Comparison of ENCODE assay signal across 9 cellular contexts in genomic region chr1:46285730-46286477, GRCh38. TPM values are rescaled to one million over a fixed set of nuclear protein-coding genes. Genes with fewer than 3 reads are reported as not detected.
DNase-seq lines count a peak whose midpoint lies in the region; ATAC-seq and TF ChIP-seq lines count a peak whose summit lies in the region.
"Had no signal": no experiment of that assay in that cellular context is flagged by ENCODE, and none has a peak within 500 bp of the region (broad histone marks: within the 10 kb centered on the region; RNA-seq: fewer than 3 reads in every experiment).

No MANE protein-coding gene starts in this region.

- H3K9me3 ChIP-seq in upper lobe of right lung = no peaks in the 10 kb centered on the region

- DNase-seq in natural killer cell treated with Interleukin-12 subunit alpha and Interleukin-12 subunit beta and Interleukin-15 and Interleukin-18, amount 100 ng/mL, for 72 hours (ENCODE audit: low spot score) = no peak
- DNase-seq in natural killer cell = no peak
- DNase-seq in activated CD4-positive, alpha-beta T cell treated with anti-CD3 and anti-CD28 coated beads, Interleukin-2, amount 10 ng/mL, durations not matched to agents 7 days and 5 days = peak; percentile 65
- peak; percentile 66 for DNase-seq in glutamatergic neuron
- DNase-seq in upper lobe of right lung = peak; percentile 57
- no peak for DNase-seq in GM03348 (ENCODE audit: low spot score)
- no peak for DNase-seq in GM19238 (ENCODE audit: insufficient read length, low spot score)

- no peaks in the 10 kb centered on the region for H3K27me3 Mint-ChIP-seq in natural killer cell treated with Interleukin-12 subunit alpha and Interleukin-12 subunit beta and Interleukin-15 and Interleukin-18, amount 100 ng/mL, for 72 hours
- H3K27me3 Mint-ChIP-seq in natural killer cell (ENCODE audit: low read depth in 2 of 2) (no peaks in the 10 kb centered on the region), glutamatergic neuron (ENCODE audit: unreplicated experiment) (peaks cover 3% of the 10 kb centered on the region)
- H3K27me3 Mint-ChIP-seq in activated CD4-positive, alpha-beta T cell treated with anti-CD3 and anti-CD28 coated beads, Interleukin-2, amount 10 ng/mL, durations not matched to agents 7 days and 5 days = no peaks in the 10 kb centered on the region

- TF ChIP-seq CTCF in natural killer cell (IDR thresholded peaks at IDR 0.05) (no peak), glutamatergic neuron (IDR thresholded peaks at IDR 0.05; ENCODE audit: partially characterized antibody, unreplicated experiment) (no peak), upper lobe of right lung (IDR thresholded peaks at IDR 0.05) (no peak)

- no peak overlapping the region for H3K27ac ChIP-seq in upper lobe of right lung

- intact Hi-C loops in natural killer cell (cut with micrococcal nuclease) = no loop called here
- intact Hi-C loops in upper lobe of right lung (cut with DNase I) = no loop called here

- H3K4me3 ChIP-seq in upper lobe of right lung = no peak overlapping the region

- POLR2A ChIA-PET in activated CD4-positive, alpha-beta T cell treated with anti-CD3 and anti-CD28 coated beads, Interleukin-2, amount 10 ng/mL, durations not matched to agents 7 days and 5 days (lab: Charles Lee) = no interaction called here

- H3K27ac Mint-ChIP-seq in natural killer cell treated with Interleukin-12 subunit alpha and Interleukin-12 subunit beta and Interleukin-15 and Interleukin-18, amount 100 ng/mL, for 72 hours = peak overlapping the region in 1 of 2 donors; percentile 12
- H3K27ac Mint-ChIP-seq in natural killer cell = no peak overlapping the region
- H3K27ac Mint-ChIP-seq in activated CD4-positive, alpha-beta T cell treated with anti-CD3 and anti-CD28 coated beads, Interleukin-2, amount 10 ng/mL, durations not matched to agents 7 days and 5 days = peak overlapping the region; percentile 84
- peak overlapping the region; percentile 97 for H3K27ac Mint-ChIP-seq in glutamatergic neuron (ENCODE audit: unreplicated experiment)

- peaks cover 62% of the 10 kb centered on the region for H3K36me3 ChIP-seq in upper lobe of right lung

- H3K36me3 Mint-ChIP-seq in natural killer cell treated with Interleukin-12 subunit alpha and Interleukin-12 subunit beta and Interleukin-15 and Interleukin-18, amount 100 ng/mL, for 72 hours = peaks cover 21% of the 10 kb centered on the region
- H3K36me3 Mint-ChIP-seq in natural killer cell (no peaks in the 10 kb centered on the region), glutamatergic neuron (ENCODE audit: unreplicated experiment) (no peaks in the 10 kb centered on the region)
- peaks cover 48% of the 10 kb centered on the region for H3K36me3 Mint-ChIP-seq in activated CD4-positive, alpha-beta T cell treated with anti-CD3 and anti-CD28 coated beads, Interleukin-2, amount 10 ng/mL, durations not matched to agents 7 days and 5 days (ENCODE audit: low read depth)

- H3K27me3 ChIP-seq in upper lobe of right lung = no peaks in the 10 kb centered on the region

- no peaks in the 10 kb centered on the region for H3K9me3 Mint-ChIP-seq in natural killer cell treated with Interleukin-12 subunit alpha and Interleukin-12 subunit beta and Interleukin-15 and Interleukin-18, amount 100 ng/mL, for 72 hours
- H3K9me3 Mint-ChIP-seq in natural killer cell (no peaks in the 10 kb centered on the region), glutamatergic neuron (ENCODE audit: unreplicated experiment) (peaks cover 8% of the 10 kb centered on the region)
- no peaks in the 10 kb centered on the region for H3K9me3 Mint-ChIP-seq in activated CD4-positive, alpha-beta T cell treated with anti-CD3 and anti-CD28 coated beads, Interleukin-2, amount 10 ng/mL, durations not matched to agents 7 days and 5 days

- peak; percentile 32 to 51 for ATAC-seq in natural killer cell treated with Interleukin-12 subunit alpha and Interleukin-12 subunit beta and Interleukin-15 and Interleukin-18, amount 100 ng/mL, for 72 hours
- no peak for ATAC-seq in natural killer cell
- ATAC-seq in upper lobe of right lung = no peak
- ATAC-seq in HG02759 (IDR thresholded peaks at IDR 0.05; ENCODE audit: unreplicated experiment) = no peak
- ATAC-seq: SK-N-SH treated with all-trans-retinoic acid at 6 μM for 48 hours had no signal

- CTCF ChIA-PET in activated CD4-positive, alpha-beta T cell treated with anti-CD3 and anti-CD28 coated beads, Interleukin-2, amount 10 ng/mL, durations not matched to agents 7 days and 5 days (lab: Charles Lee) = interaction anchor here (0.5 to 3.0 kb wide), 6 partner anchors 9 to 54 kb away, joined by 3 to 10 read pairs (median 8); no protein-coding TSS in a partner anchor

- H3K4me3 Mint-ChIP-seq in natural killer cell treated with Interleukin-12 subunit alpha and Interleukin-12 subunit beta and Interleukin-15 and Interleukin-18, amount 100 ng/mL, for 72 hours = no peak overlapping the region
- H3K4me3 Mint-ChIP-seq in natural killer cell (no peak overlapping the region), glutamatergic neuron (ENCODE audit: unreplicated experiment) (peak overlapping the region; percentile 55)
- no peak overlapping the region for H3K4me3 Mint-ChIP-seq in activated CD4-positive, alpha-beta T cell treated with anti-CD3 and anti-CD28 coated beads, Interleukin-2, amount 10 ng/mL, durations not matched to agents 7 days and 5 days

- H3K4me1 ChIP-seq in upper lobe of right lung = peaks cover 6% of the 10 kb centered on the region

- peaks cover 7% of the 10 kb centered on the region in 2 donors for H3K4me1 Mint-ChIP-seq in natural killer cell treated with Interleukin-12 subunit alpha and Interleukin-12 subunit beta and Interleukin-15 and Interleukin-18, amount 100 ng/mL, for 72 hours (ENCODE audit: low read depth in 2 of 2)
- peaks cover 0 to 7% of the 10 kb centered on the region in 2 donors for H3K4me1 Mint-ChIP-seq in natural killer cell
- peaks cover 31% of the 10 kb centered on the region for H3K4me1 Mint-ChIP-seq in activated CD4-positive, alpha-beta T cell treated with anti-CD3 and anti-CD28 coated beads, Interleukin-2, amount 10 ng/mL, durations not matched to agents 7 days and 5 days
- peaks cover 15% of the 10 kb centered on the region for H3K4me1 Mint-ChIP-seq in glutamatergic neuron (ENCODE audit: low read depth, unreplicated experiment)

RNA-seq across cellular contexts. Expression of gene LRRC41, which starts 17.5 kb away (rescaled TPM):
- 10 to 100 TPM; 43.2 to 45.5 TPM for total RNA-seq in natural killer cell treated with Interleukin-12 subunit alpha and Interleukin-12 subunit beta and Interleukin-15 and Interleukin-18, amount 100 ng/mL, for 72 hours
- total RNA-seq in natural killer cell (10 to 100 TPM; 35.0 to 43.9 (median 35.8) TPM), glutamatergic neuron (ENCODE audit: unreplicated experiment) (77.9 TPM), upper lobe of right lung (53.6 TPM)
- total RNA-seq in activated CD4-positive, alpha-beta T cell treated with anti-CD3 and anti-CD28 coated beads, Interleukin-2, amount 10 ng/mL, durations not matched to agents 7 days and 5 days = 10 to 100 TPM; 37.1 to 40.6 TPM

RNA-seq across cellular contexts. Expression of gene UQCRH, which starts 17.6 kb away (rescaled TPM):
- 100 to 1,000 TPM; 236 to 253 TPM for total RNA-seq in natural killer cell treated with Interleukin-12 subunit alpha and Interleukin-12 subunit beta and Interleukin-15 and Interleukin-18, amount 100 ng/mL, for 72 hours
- 100 to 1,000 TPM in 2 of 3 donors, 10 to 100 TPM in 1; 91.1 to 120 (median 107) TPM for total RNA-seq in natural killer cell
- 100 to 1,000 TPM; 247 to 273 TPM for total RNA-seq in activated CD4-positive, alpha-beta T cell treated with anti-CD3 and anti-CD28 coated beads, Interleukin-2, amount 10 ng/mL, durations not matched to agents 7 days and 5 days
- 271 TPM for total RNA-seq in glutamatergic neuron (ENCODE audit: unreplicated experiment)
- total RNA-seq in upper lobe of right lung = 145 TPM

RNA-seq across cellular contexts. Expression of gene RAD54L, which starts 38.3 kb away (rescaled TPM):
- total RNA-seq in natural killer cell treated with Interleukin-12 subunit alpha and Interleukin-12 subunit beta and Interleukin-15 and Interleukin-18, amount 100 ng/mL, for 72 hours = 10 to 100 TPM; 23.3 to 87.5 TPM
- 1 to 10 TPM; 1.8 to 2.3 (median 1.8) TPM for total RNA-seq in natural killer cell
- 10 to 100 TPM; 46.7 to 54.0 TPM for total RNA-seq in activated CD4-positive, alpha-beta T cell treated with anti-CD3 and anti-CD28 coated beads, Interleukin-2, amount 10 ng/mL, durations not matched to agents 7 days and 5 days
- total RNA-seq in glutamatergic neuron (ENCODE audit: unreplicated experiment) = 4.6 TPM
- total RNA-seq in upper lobe of right lung = 1.0 TPM

RNA-seq across cellular contexts. Expression of gene NSUN4, which starts 54.7 kb away (rescaled TPM):
- 10 to 100 TPM; 24.0 to 43.8 TPM for total RNA-seq in natural killer cell treated with Interleukin-12 subunit alpha and Interleukin-12 subunit beta and Interleukin-15 and Interleukin-18, amount 100 ng/mL, for 72 hours
- total RNA-seq in natural killer cell (10 to 100 TPM; 25.9 to 41.0 (median 36.3) TPM), glutamatergic neuron (ENCODE audit: unreplicated experiment) (20.2 TPM), upper lobe of right lung (27.7 TPM)
- 10 to 100 TPM; 22.2 to 22.3 TPM for total RNA-seq in activated CD4-positive, alpha-beta T cell treated with anti-CD3 and anti-CD28 coated beads, Interleukin-2, amount 10 ng/mL, durations not matched to agents 7 days and 5 days

Comparison
In these comparisons a context has a peak if more than half of its experiments do, and no peak if none do; other contexts are left out.
1. ATAC-seq: peak in natural killer cell treated with Interleukin-12 subunit alpha and Interleukin-12 subunit beta and Interleukin-15 and Interleukin-18, amount 100 ng/mL, for 72 hours (2 of 2); none in natural killer cell (0 of 3), upper lobe of right lung (single experiment) and HG02759 (single experiment).
2. DNase-seq: peak in activated CD4-positive, alpha-beta T cell treated with anti-CD3 and anti-CD28 coated beads, Interleukin-2, amount 10 ng/mL, durations not matched to agents 7 days and 5 days (single experiment), glutamatergic neuron (single experiment) and upper lobe of right lung (single experiment); none in natural killer cell treated with Interleukin-12 subunit alpha and Interleukin-12 subunit beta and Interleukin-15 and Interleukin-18, amount 100 ng/mL, for 72 hours (single experiment), natural killer cell (single experiment), GM03348 (single experiment) and GM19238 (single experiment).
3. H3K27ac Mint-ChIP-seq: peak in activated CD4-positive, alpha-beta T cell treated with anti-CD3 and anti-CD28 coated beads, Interleukin-2, amount 10 ng/mL, durations not matched to agents 7 days and 5 days (single experiment) and glutamatergic neuron (single experiment); none in natural killer cell (0 of 2).